In genomic region chr18:9788860-9789259, GRCh38 we compare ENCODE assay signal across 27 cellular contexts.
"Had no signal": no experiment of that assay in that cellular context is flagged by ENCODE, and none has a peak within 500 bp of the region (broad histone marks: within the 10 kb centered on the region; RNA-seq: fewer than 3 reads in every experiment).

No MANE protein-coding gene starts in this region.

- H3K27me3 ChIP-seq: stomach, suprapubic skin, testis, thyroid gland, tibial artery, tibial nerve, transverse colon, upper lobe of left lung, upper lobe of right lung, uterus, vagina had no signal

- H3K36me3 ChIP-seq: stomach, suprapubic skin, thoracic aorta, thyroid gland, transverse colon, upper lobe of right lung, uterus, vagina had no signal

- ATAC-seq: stimulated activated effector memory CD8-positive, alpha-beta T cell treated with anti-CD3 and anti-CD28 coated beads, Interleukin-12 subunit alpha, Interleukin-12 subunit beta, amount 100 ng/mL, for 72 hours; stimulated activated memory B cell treated with anti-CD40 and anti-IgM and Interleukin-4, amounts not matched to agents 10 μg/mL and 1 μg/mL and 100 μg/mL, for 72 hours; stimulated activated naive B cell treated with anti-CD40 and anti-IgM and Interleukin-4, amounts not matched to agents 10 μg/mL and 1 μg/mL and 100 μg/mL, for 72 hours; stimulated activated naive CD8-positive, alpha-beta T cell treated with anti-CD3 and anti-CD28 coated beads, Interleukin-15, amount 100 ng/mL, for 72 hours; stimulated activated naive CD8-positive, alpha-beta T cell treated with anti-CD3 and anti-CD28 coated beads, Interleukin-15, Interleukin-2, amounts not matched to agents 100 U/mL and 50 U/mL, for 24 hours; upper lobe of right lung had no signal

- H3K4me1 ChIP-seq: suprapubic skin, testis, transverse colon, upper lobe of left lung, upper lobe of right lung, uterus, vagina had no signal

- H3K4me3 ChIP-seq: stomach, suprapubic skin, testis, thoracic aorta, thyroid gland, tibial artery, tibial nerve, transverse colon, upper lobe of left lung, upper lobe of right lung, uterus, vagina had no signal

- DNase-seq: stimulated activated CD4-positive, alpha-beta T cell treated with anti-CD3 and anti-CD28 coated beads, Interleukin-2, amount 100 ng/mL, for 48 hours; stimulated activated CD4-positive, alpha-beta T cell treated with anti-CD3 and anti-CD28 coated beads, Interleukin-4, amount 100 ng/mL, for 1 hour; stimulated activated CD4-positive, alpha-beta T cell treated with anti-CD3 and anti-CD28 coated beads, Interleukin-4, amount 100 ng/mL, for 24 hours; stimulated activated CD4-positive, alpha-beta T cell treated with anti-CD3 and anti-CD28 coated beads, Interleukin-4, amount 100 ng/mL, for 4 hours; stimulated activated CD8-positive, alpha-beta memory T cell treated with anti-CD3 and anti-CD28 coated beads, Interleukin-4, amount 100 ng/mL, for 48 hours; stimulated activated naive B cell treated with anti-CD40 and anti-IgM and Interleukin-4, amounts not matched to agents 10 μg/mL and 1 μg/mL and 100 μg/mL, for 72 hours; stimulated activated naive CD4-positive, alpha-beta T cell; stimulated activated naive CD4-positive, alpha-beta T cell treated with Interleukin-2 at 50 U/mL for 16 hours; stimulated activated naive CD8-positive, alpha-beta T cell treated with anti-CD3 and anti-CD28 coated beads, Interleukin-15, amount 100 ng/mL, for 72 hours; stimulated activated naive CD8-positive, alpha-beta T cell treated with anti-CD3 and anti-CD28 coated beads, Interleukin-15, Interleukin-2, amounts not matched to agents 100 U/mL and 50 U/mL, for 24 hours; stomach; substantia nigra; testis; thyroid gland; tibial artery; transverse colon; trophoblast cell; upper lobe of left lung; upper lobe of right lung; uterus had no signal

- H3K27ac ChIP-seq: stomach, suprapubic skin, testis, thoracic aorta, thyroid gland, tibial artery, tibial nerve, transverse colon, upper lobe of left lung, upper lobe of right lung, uterus, vagina had no signal

- FAIRE-seq: urothelium cell line had no signal

- H3K9me3 ChIP-seq: stomach, suprapubic skin, testis, thoracic aorta, thyroid gland, tibial artery, tibial nerve, transverse colon, upper lobe of left lung, upper lobe of right lung, uterus, vagina had no signal
